Comparison of ENCODE assay signal across 9 cellular contexts in genomic region chr1:199545780-199546179, GRCh38.
A peak's percentile ranks its signal among the peaks of the same experiment; 100 is the strongest.
DNase-seq lines count a peak whose midpoint lies in the region; ATAC-seq and TF ChIP-seq lines count a peak whose summit lies in the region.
"Had no signal": no experiment of that assay in that cellular context is flagged by ENCODE, and none has a peak within 500 bp of the region (broad histone marks: within the 10 kb centered on the region; RNA-seq: fewer than 3 reads in every experiment).

No MANE protein-coding gene starts in this region.

- no peak overlapping the region for H3K4me3 ChIP-seq in tibial nerve

- no peaks in the 10 kb centered on the region for H3K4me1 ChIP-seq in tibial nerve

- no peak for TF ChIP-seq EP300 in tibial nerve (IDR thresholded peaks at IDR 0.05)

- DNase-seq in RPMI7951 (ENCODE audit: low read depth) = peak; percentile 17
- no peak for DNase-seq in left lobe of liver (ENCODE audit: low spot score)
- no peak for DNase-seq in tibial nerve (ENCODE audit: low spot score in 2 of 2)
- DNase-seq in dedifferentiated amniotic fluid mesenchymal stem cell (ENCODE audit: extremely low spot score) = no peak
- DNase-seq in 8988T = no peak
- DNase-seq: T-cell had no signal

- H3K9me3 ChIP-seq in tibial nerve = no peaks in the 10 kb centered on the region

- no peak for TF ChIP-seq POLR2A in tibial nerve (IDR thresholded peaks at IDR 0.05)

- ATAC-seq in GM18520 (IDR thresholded peaks at IDR 0.05; ENCODE audit: unreplicated experiment) (peak; percentile 25), HG02885 (IDR thresholded peaks at IDR 0.05; ENCODE audit: poor library complexity, unreplicated experiment) (peak; percentile 58), left lobe of liver (peak; percentile 68), GM18517 (IDR thresholded peaks at IDR 0.05; ENCODE audit: unreplicated experiment) (no peak)

- 57 to 69% methylated on average over 1 of the region's 1 CpG for WGBS in tibial nerve, 2 donors

- H3K27me3 ChIP-seq in tibial nerve = no peaks in the 10 kb centered on the region

- no peak for TF ChIP-seq CTCF in tibial nerve (IDR thresholded peaks at IDR 0.05)

- no peak overlapping the region for H3K27ac ChIP-seq in tibial nerve

- no peaks in the 10 kb centered on the region for H3K36me3 ChIP-seq in tibial nerve
